ENCODE assay signal across 9 cellular contexts in the genomic region with DNA sequence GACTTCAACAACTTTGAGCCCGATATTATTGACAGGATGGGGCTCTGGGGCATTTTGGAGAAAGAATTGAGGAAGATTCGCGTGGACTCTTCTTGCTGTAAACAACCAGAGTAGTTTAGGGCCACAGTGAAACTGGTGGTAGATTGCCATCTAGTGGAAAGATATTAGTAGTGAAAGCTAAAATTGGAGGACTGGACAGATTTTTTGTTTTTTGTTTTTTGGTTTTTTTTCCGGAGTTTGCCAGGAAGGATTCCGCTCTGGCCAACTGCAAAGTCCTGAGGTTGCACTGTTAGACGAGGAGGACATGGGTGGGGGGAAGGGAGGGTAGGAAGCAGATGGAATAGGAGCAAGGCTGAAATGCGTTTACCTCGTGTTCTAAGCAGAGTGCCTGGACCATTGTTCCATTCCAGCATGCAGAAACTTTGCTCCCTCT. TPM values are rescaled to one million over a fixed set of nuclear protein-coding genes. Genes with fewer than 3 reads are reported as not detected.
DNase-seq lines count a peak whose midpoint lies in the region; ATAC-seq, FAIRE-seq and TF ChIP-seq lines count a peak whose summit lies in the region.
"Had no signal": no experiment of that assay in that cellular context is flagged by ENCODE, and none has a peak within 500 bp of the region (broad histone marks: within the 10 kb centered on the region; RNA-seq: fewer than 3 reads in every experiment).

No MANE protein-coding gene starts in this region.

- peaks cover 5% of the 10 kb centered on the region; the same call in 1 of the 2 replicates for H3K4me1 ChIP-seq in DND-41 (ENCODE audit: insufficient read depth, low read length)
- H3K4me1 ChIP-seq in testis, result peaks cover 6% of the 10 kb centered on the region

- H3K79me2 ChIP-seq in DND-41 (ENCODE audit: insufficient read depth, low read length), result no peaks in the 10 kb centered on the region

- ATAC-seq in DND-41 (ENCODE audit: insufficient read depth, low read depth), result peak; percentile 83
- peak; percentile 81 for ATAC-seq in HG03439 (IDR thresholded peaks at IDR 0.05; ENCODE audit: unreplicated experiment)
- peak; percentile 64 for ATAC-seq in central memory CD8-positive, alpha-beta T cell (replicated peaks; ENCODE audit: extremely low read depth, poor library complexity, severe bottlenecking)
- peak; percentile 84 for ATAC-seq in left colon

- H3K4me3 ChIP-seq in DND-41 (ENCODE audit: low read depth in 1 of 2, low read length in 2 of 2), result no peak overlapping the region
- H3K4me3 ChIP-seq in testis, result no peak overlapping the region

- DNase-seq in DND-41 (peak; percentile 6), GM19239 (ENCODE audit: insufficient read length, low spot score) (peak; percentile 50), OCI-M1 (lab: John Stamatoyannopoulos, UW) (peak; percentile 44), left colon (no peak), testis (no peak), NCI-H128 (lab: John Stamatoyannopoulos, UW; ENCODE audit: unreplicated experiment) (no peak)
- DNase-seq in central memory CD8-positive, alpha-beta T cell (ENCODE audit: low spot score in 2 of 2), result no peak

- no peak for TF ChIP-seq POLR2A in testis (IDR thresholded peaks at IDR 0.05)

- intact Hi-C loops in left colon (cut with DNase I, micrococcal nuclease), result no loop called here
- intact Hi-C loops in testis (cut with DNase I; ENCODE audit: low total_unique reads), result no loop called here

- H3K27ac Mint-ChIP-seq in central memory CD8-positive, alpha-beta T cell (ENCODE audit: low read depth), result no peak overlapping the region

- FAIRE-seq in GM19239 (lab: Jason Lieb, UNC), result peak; percentile 95
- FAIRE-seq: colon had no signal

- TF ChIP-seq CTCF in DND-41 (IDR thresholded peaks at IDR 0.05; ENCODE audit: borderline replicate concordance, extremely low read depth, low read length, poor library complexity, severe bottlenecking), result peak; percentile 71
- peak; percentile 54 to 68 (median 64) for TF ChIP-seq CTCF in testis (IDR thresholded peaks at IDR 0.05)

- WGBS in testis, 2 donors, result 18 to 35% methylated on average over 8 of the region's 8 CpGs

- H3K9me3 Mint-ChIP-seq in central memory CD8-positive, alpha-beta T cell, result no peaks in the 10 kb centered on the region

- H3K36me3 Mint-ChIP-seq in central memory CD8-positive, alpha-beta T cell (ENCODE audit: insufficient read depth), result no peaks in the 10 kb centered on the region

- H3K9me3 ChIP-seq in DND-41 (ENCODE audit: insufficient read depth, low read length, severe bottlenecking), result no peaks in the 10 kb centered on the region
- H3K9me3 ChIP-seq in testis, result no peaks in the 10 kb centered on the region

- H3K27ac ChIP-seq in DND-41 (ENCODE audit: low read length) (no peak overlapping the region), testis (no peak overlapping the region)

- H3K27me3 ChIP-seq in DND-41 (ENCODE audit: insufficient read depth, low read length, poor library complexity), result peaks cover 6% of the 10 kb centered on the region
- no peaks in the 10 kb centered on the region for H3K27me3 ChIP-seq in testis

- H3K36me3 ChIP-seq in DND-41 (ENCODE audit: insufficient read depth, low read length), result no peaks in the 10 kb centered on the region
- no peaks in the 10 kb centered on the region for H3K36me3 ChIP-seq in testis (ENCODE audit: low read depth, missing control alignments)

- peaks cover 5% of the 10 kb centered on the region for H3K4me1 Mint-ChIP-seq in central memory CD8-positive, alpha-beta T cell

- H3K27me3 Mint-ChIP-seq in central memory CD8-positive, alpha-beta T cell, result no peaks in the 10 kb centered on the region

- peak overlapping the region; percentile 50 for H2AFZ ChIP-seq in DND-41 (ENCODE audit: low read depth, low read length)

- peak overlapping the region; percentile 33; the same call in 1 of the 2 replicates for H3K4me2 ChIP-seq in DND-41 (ENCODE audit: insufficient read depth, low read length)

- no peak overlapping the region for H3K9ac ChIP-seq in DND-41 (ENCODE audit: low read depth, low read length)

- no peak overlapping the region for H3K4me3 Mint-ChIP-seq in central memory CD8-positive, alpha-beta T cell

- no peaks in the 10 kb centered on the region for H4K20me1 ChIP-seq in DND-41 (ENCODE audit: insufficient read depth, low read length)

RNA-seq across cellular contexts. Expression of gene NOBOX, which starts 11.7 kb away (rescaled TPM):
- total RNA-seq in left colon (not detected), testis (1 to 10 TPM; 1.6 TPM)
- polyA plus RNA-seq in testis (ENCODE audit: insufficient read depth, low read depth, low replicate concordance), result 1.1 TPM

RNA-seq across cellular contexts. Expression of gene ARHGEF5, which starts 36.6 kb away (rescaled TPM):
- total RNA-seq in left colon (10 to 100 TPM; 73.8 to 80.5 TPM), testis (1 to 10 TPM; 4.3 to 5.2 TPM)
- polyA plus RNA-seq in testis (ENCODE audit: insufficient read depth, low read depth, low replicate concordance), result 5.0 TPM

Comparison
In these comparisons a context has a peak if more than half of its experiments do, and no peak if none do; other contexts are left out.
1. DNase-seq: peak in DND-41 (single experiment), GM19239 (single experiment) and OCI-M1 (single experiment); none in central memory CD8-positive, alpha-beta T cell (0 of 2), left colon (0 of 2), testis (single experiment) and NCI-H128 (single experiment).
2. RNA of gene ARHGEF5, which starts 36.6 kb away (total RNA-seq): 73.8 to 80.5 TPM in left colon; 4.3 to 5.2 TPM in testis; every median in the first group is over 10 times any median in the second.
3. Peak in every context shown above with its lines, with median percentiles within 50 percentile points of each other: ATAC-seq.